Comparison of ENCODE assay signal across 1 cellular context in genomic region chr5:80181618-80182211, GRCh38.
TF ChIP-seq lines count a peak whose summit lies in the region.

No MANE protein-coding gene starts in this region.

TF ChIP-seq in SK-N-SH treated with all-trans-retinoic acid at 6 μM for 48 hours, 23 proteins besides CTCF, POLR2A, EP300 and RAD21 (continued from another document):
- TF ChIP-seq, protein P1, sequence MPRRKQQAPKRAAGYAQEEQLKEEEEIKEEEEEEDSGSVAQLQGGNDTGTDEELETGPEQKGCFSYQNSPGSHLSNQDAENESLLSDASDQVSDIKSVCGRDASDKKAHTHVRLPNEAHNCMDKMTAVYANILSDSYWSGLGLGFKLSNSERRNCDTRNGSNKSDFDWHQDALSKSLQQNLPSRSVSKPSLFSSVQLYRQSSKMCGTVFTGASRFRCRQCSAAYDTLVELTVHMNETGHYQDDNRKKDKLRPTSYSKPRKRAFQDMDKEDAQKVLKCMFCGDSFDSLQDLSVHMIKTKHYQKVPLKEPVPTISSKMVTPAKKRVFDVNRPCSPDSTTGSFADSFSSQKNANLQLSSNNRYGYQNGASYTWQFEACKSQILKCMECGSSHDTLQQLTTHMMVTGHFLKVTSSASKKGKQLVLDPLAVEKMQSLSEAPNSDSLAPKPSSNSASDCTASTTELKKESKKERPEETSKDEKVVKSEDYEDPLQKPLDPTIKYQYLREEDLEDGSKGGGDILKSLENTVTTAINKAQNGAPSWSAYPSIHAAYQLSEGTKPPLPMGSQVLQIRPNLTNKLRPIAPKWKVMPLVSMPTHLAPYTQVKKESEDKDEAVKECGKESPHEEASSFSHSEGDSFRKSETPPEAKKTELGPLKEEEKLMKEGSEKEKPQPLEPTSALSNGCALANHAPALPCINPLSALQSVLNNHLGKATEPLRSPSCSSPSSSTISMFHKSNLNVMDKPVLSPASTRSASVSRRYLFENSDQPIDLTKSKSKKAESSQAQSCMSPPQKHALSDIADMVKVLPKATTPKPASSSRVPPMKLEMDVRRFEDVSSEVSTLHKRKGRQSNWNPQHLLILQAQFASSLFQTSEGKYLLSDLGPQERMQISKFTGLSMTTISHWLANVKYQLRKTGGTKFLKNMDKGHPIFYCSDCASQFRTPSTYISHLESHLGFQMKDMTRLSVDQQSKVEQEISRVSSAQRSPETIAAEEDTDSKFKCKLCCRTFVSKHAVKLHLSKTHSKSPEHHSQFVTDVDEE (CRISPR knock-in tag; IDR thresholded peaks at IDR 0.05) = no peak
- TF ChIP-seq ZC3H10 (CRISPR knock-in tag; IDR thresholded peaks at IDR 0.05) = no peak
